8 cellular contexts compared by ENCODE assay signal in genomic region chr10:10434312-10434711, GRCh38.
"Had no signal": no experiment of that assay in that cellular context is flagged by ENCODE, and none has a peak within 500 bp of the region (broad histone marks: within the 10 kb centered on the region; RNA-seq: fewer than 3 reads in every experiment).

No MANE protein-coding gene starts in this region.

- H3K4me3 Mint-ChIP-seq: GM23338, IgD-negative memory B cell had no signal

- H3K27me3 Mint-ChIP-seq: IgD-negative memory B cell had no signal

- H3K27ac ChIP-seq: HL-60 had no signal

- H3K36me3 Mint-ChIP-seq: IgD-negative memory B cell had no signal

- H3K4me3 ChIP-seq: GM23338, HAP-1 had no signal

- ATAC-seq: GM23338, HCT116, HepG2 had no signal

- H3K4me1 ChIP-seq: HAP-1 had no signal

- H3K4me1 Mint-ChIP-seq: IgD-negative memory B cell had no signal

- H3K27ac Mint-ChIP-seq: GM23338, IgD-negative memory B cell had no signal

- FAIRE-seq: HepG2 had no signal

- H3K36me3 ChIP-seq: HAP-1 had no signal

- H2AFZ ChIP-seq: GM23338 had no signal

- H3K4me2 ChIP-seq: GM23338 had no signal

- H3K9me3 ChIP-seq: HAP-1 had no signal

- DNase-seq: H7, KG1 had no signal
